Comparison of ENCODE assay signal across 27 cellular contexts in the genomic region with DNA sequence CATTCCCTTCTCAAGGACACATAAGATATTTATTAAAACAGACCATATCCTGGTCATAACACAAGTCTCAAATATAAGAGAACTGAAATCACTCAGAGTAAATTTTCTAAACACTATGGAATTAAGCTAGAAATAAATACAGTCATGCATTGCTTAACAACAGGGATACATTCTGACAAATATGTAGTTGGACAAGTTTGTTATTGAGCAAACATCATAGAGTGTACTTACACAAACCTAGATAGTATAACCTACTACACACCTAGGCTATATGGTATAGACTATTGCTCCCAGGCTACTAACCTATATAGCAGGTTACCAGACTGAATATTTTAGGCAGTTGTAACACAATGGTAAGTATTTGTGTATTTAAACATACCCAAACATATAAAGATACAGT.
"Had no signal": no experiment of that assay in that cellular context is flagged by ENCODE, and none has a peak within 500 bp of the region (broad histone marks: within the 10 kb centered on the region; RNA-seq: fewer than 3 reads in every experiment).

No MANE protein-coding gene starts in this region.

- H3K27me3 ChIP-seq: ovary, right lobe of liver, sigmoid colon, stomach, thyroid gland, tibial nerve, upper lobe of right lung, vagina had no signal

- DNase-seq: natural killer cell; occipital lobe; ovary; posterior cingulate gyrus; psoas muscle; right cardiac atrium; right lobe of liver; sigmoid colon; small intestine; stimulated activated CD4-positive, alpha-beta T cell treated with anti-CD3 and anti-CD28 coated beads, Interleukin-15, amount 100 ng/mL, for 24 hours; stimulated activated CD4-positive, alpha-beta T cell treated with anti-CD3 and anti-CD28 coated beads, Interleukin-2, amount 100 ng/mL, for 24 hours; stimulated activated CD4-positive, alpha-beta T cell treated with anti-CD3 and anti-CD28 coated beads, Interleukin-2, amount 100 ng/mL, for 48 hours; stimulated activated CD4-positive, alpha-beta T cell treated with anti-CD3 and anti-CD28 coated beads, Interleukin-4, amount 100 ng/mL, for 24 hours; stimulated activated naive B cell treated with anti-CD40 and anti-IgM and Interleukin-4, amounts not matched to agents 10 μg/mL and 1 μg/mL and 100 μg/mL, for 72 hours; stimulated activated naive CD4-positive, alpha-beta T cell treated with Interleukin-2 at 50 U/mL for 16 hours; stomach; thyroid gland; upper lobe of right lung had no signal

- FAIRE-seq: small intestine had no signal

- H3K36me3 Mint-ChIP-seq: natural killer cell; neural progenitor cell; stimulated activated effector memory CD8-positive, alpha-beta T cell treated with anti-CD3 and anti-CD28 coated beads, Interleukin-12 subunit alpha, Interleukin-12 subunit beta, amount 100 ng/mL, for 72 hours; stimulated activated naive B cell treated with anti-CD40 and anti-IgM and Interleukin-4, amounts not matched to agents 10 μg/mL and 1 μg/mL and 100 μg/mL, for 72 hours; type B pancreatic cell had no signal

- H3K4me1 Mint-ChIP-seq: natural killer cell; neural progenitor cell; stimulated activated effector memory CD8-positive, alpha-beta T cell treated with anti-CD3 and anti-CD28 coated beads, Interleukin-12 subunit alpha, Interleukin-12 subunit beta, amount 100 ng/mL, for 72 hours; stimulated activated naive B cell treated with anti-CD40 and anti-IgM and Interleukin-4, amounts not matched to agents 10 μg/mL and 1 μg/mL and 100 μg/mL, for 72 hours had no signal

- ATAC-seq: natural killer cell; psoas muscle; right cardiac atrium; right lobe of liver; stimulated activated effector memory CD8-positive, alpha-beta T cell treated with anti-CD3 and anti-CD28 coated beads, Interleukin-12 subunit alpha, Interleukin-12 subunit beta, amount 100 ng/mL, for 72 hours; stimulated activated naive B cell treated with anti-CD40 and anti-IgM and Interleukin-4, amounts not matched to agents 10 μg/mL and 1 μg/mL and 100 μg/mL, for 72 hours; upper lobe of right lung had no signal

- H3K4me3 Mint-ChIP-seq: natural killer cell; nephron; neural progenitor cell; stimulated activated effector memory CD8-positive, alpha-beta T cell treated with anti-CD3 and anti-CD28 coated beads, Interleukin-12 subunit alpha, Interleukin-12 subunit beta, amount 100 ng/mL, for 72 hours; stimulated activated naive B cell treated with anti-CD40 and anti-IgM and Interleukin-4, amounts not matched to agents 10 μg/mL and 1 μg/mL and 100 μg/mL, for 72 hours; stimulated activated naive CD8-positive, alpha-beta T cell treated with anti-CD3 and anti-CD28 coated beads, Interleukin-15, Interleukin-2, amounts not matched to agents 100 ng/mL and 50 ng/mL, for 24 hours; type B pancreatic cell had no signal

- H3K27me3 Mint-ChIP-seq: progenitor cell of endocrine pancreas, type B pancreatic cell had no signal

- H3K9me3 Mint-ChIP-seq: natural killer cell; nephron; neural progenitor cell; stimulated activated effector memory CD8-positive, alpha-beta T cell treated with anti-CD3 and anti-CD28 coated beads, Interleukin-12 subunit alpha, Interleukin-12 subunit beta, amount 100 ng/mL, for 72 hours; stimulated activated naive B cell treated with anti-CD40 and anti-IgM and Interleukin-4, amounts not matched to agents 10 μg/mL and 1 μg/mL and 100 μg/mL, for 72 hours; stimulated activated naive CD8-positive, alpha-beta T cell treated with anti-CD3 and anti-CD28 coated beads, Interleukin-15, Interleukin-2, amounts not matched to agents 100 ng/mL and 50 ng/mL, for 24 hours; type B pancreatic cell had no signal

- H3K36me3 ChIP-seq: neural progenitor cell, ovary, right lobe of liver, sigmoid colon, stomach, thoracic aorta, thyroid gland, tibial nerve, upper lobe of right lung, vagina had no signal

- H3K4me3 ChIP-seq: neural progenitor cell, ovary, psoas muscle, right lobe of liver, sigmoid colon, stomach, thoracic aorta, thyroid gland, tibial nerve, upper lobe of right lung, vagina had no signal
